In the genomic region with DNA sequence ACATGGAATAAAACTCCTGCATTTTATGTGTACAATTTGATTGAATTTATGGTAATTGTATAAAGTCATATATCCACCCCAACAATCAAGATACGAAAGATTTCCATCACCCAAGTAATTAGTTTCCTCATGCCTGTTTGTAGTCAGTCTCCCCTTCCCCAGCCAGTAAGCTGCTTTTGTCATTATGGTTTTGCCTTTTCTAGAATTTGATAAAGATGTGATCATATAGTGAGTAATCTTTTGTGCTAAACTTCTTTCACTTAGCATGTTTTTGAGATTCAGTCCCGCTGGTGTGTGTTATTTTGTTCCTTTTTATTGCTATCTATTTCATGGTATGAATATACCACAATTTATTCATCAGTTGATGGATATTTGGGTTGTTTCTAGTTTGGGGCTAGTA, we compare ENCODE assay signal across 29 cellular contexts. TPM values are rescaled to one million over a fixed set of nuclear protein-coding genes. Genes with fewer than 3 reads are reported as not detected.
DNase-seq lines count a peak whose midpoint lies in the region; ATAC-seq lines count a peak whose summit lies in the region.
"Had no signal": no experiment of that assay in that cellular context is flagged by ENCODE, and none has a peak within 500 bp of the region (broad histone marks: within the 10 kb centered on the region; RNA-seq: fewer than 3 reads in every experiment).

No MANE protein-coding gene starts in this region.

- peak overlapping the region; percentile 50 for H3K27ac ChIP-seq in subcutaneous abdominal adipose tissue (ENCODE audit: low read depth, low read length)
- H3K27ac ChIP-seq: parathyroid adenoma, right atrium auricular region, SJSA1, suprapubic skin, upper lobe of right lung had no signal

- H3K4me3 Mint-ChIP-seq in activated naive CD4-positive, alpha-beta T cell treated with anti-CD3 and anti-CD28 coated beads, Interleukin-2, amount 50 U/mL, for 24 hours = peak overlapping the region; percentile 15
- H3K4me3 Mint-ChIP-seq in T-helper 17 cell = peak overlapping the region; percentile 43
- H3K4me3 Mint-ChIP-seq in immature natural killer cell = peak overlapping the region in 3 of 5 donors; percentile 7 to 39 (median 15)
- H3K4me3 Mint-ChIP-seq: neural crest cell had no signal

- peaks cover 84% of the 10 kb centered on the region for H3K4me1 Mint-ChIP-seq in activated naive CD4-positive, alpha-beta T cell treated with anti-CD3 and anti-CD28 coated beads, Interleukin-2, amount 50 U/mL, for 24 hours
- H3K4me1 Mint-ChIP-seq in T-helper 17 cell (peaks cover 37% of the 10 kb centered on the region), immature natural killer cell (peaks cover 68 to 93% of the 10 kb centered on the region in 2 donors)

- H3K9me3 ChIP-seq in T-helper 17 cell (ENCODE audit: control insufficient read depth, low read length, poor library complexity, severe bottlenecking) = no peaks in the 10 kb centered on the region
- H3K9me3 ChIP-seq in subcutaneous abdominal adipose tissue (ENCODE audit: control insufficient read depth in 5 of 5, low read length in 5 of 5) = no peaks in the 10 kb centered on the region
- H3K9me3 ChIP-seq: breast epithelium, right atrium auricular region, SJSA1, spleen, suprapubic skin, upper lobe of right lung had no signal

- no peaks in the 10 kb centered on the region for H3K9me3 Mint-ChIP-seq in activated naive CD4-positive, alpha-beta T cell treated with anti-CD3 and anti-CD28 coated beads, Interleukin-2, amount 50 U/mL, for 24 hours
- H3K9me3 Mint-ChIP-seq in immature natural killer cell = no peaks in the 10 kb centered on the region
- H3K9me3 Mint-ChIP-seq: neural crest cell had no signal

- no peaks in the 10 kb centered on the region for H3K27me3 Mint-ChIP-seq in activated naive CD4-positive, alpha-beta T cell treated with anti-CD3 and anti-CD28 coated beads, Interleukin-2, amount 50 U/mL, for 24 hours
- H3K27me3 Mint-ChIP-seq in T-helper 17 cell = no peaks in the 10 kb centered on the region
- peaks cover 0 to 4% (median 0%) of the 10 kb centered on the region in 3 donors for H3K27me3 Mint-ChIP-seq in immature natural killer cell (ENCODE audit: low read depth in 3 of 3)

- ATAC-seq in T-helper 17 cell = no peak
- ATAC-seq: HepG2, upper lobe of right lung had no signal

- H3K9ac ChIP-seq in subcutaneous abdominal adipose tissue (ENCODE audit: low read length in 5 of 5) = no peak overlapping the region
- H3K9ac ChIP-seq: parathyroid adenoma had no signal

- H3K27me3 ChIP-seq in subcutaneous abdominal adipose tissue (ENCODE audit: control insufficient read depth in 5 of 5, insufficient read depth in 4 of 5, low read length in 5 of 5) = no peaks in the 10 kb centered on the region
- H3K27me3 ChIP-seq: breast epithelium, right atrium auricular region, SJSA1, spleen, suprapubic skin, upper lobe of right lung had no signal

- H3K4me3 ChIP-seq in subcutaneous abdominal adipose tissue (ENCODE audit: low read depth in 1 of 5, low read length in 5 of 5) = no peak overlapping the region
- H3K4me3 ChIP-seq: breast epithelium, right atrium auricular region, SJSA1, spleen, suprapubic skin, upper lobe of right lung had no signal

- peaks cover 15% of the 10 kb centered on the region for H3K36me3 Mint-ChIP-seq in activated naive CD4-positive, alpha-beta T cell treated with anti-CD3 and anti-CD28 coated beads, Interleukin-2, amount 50 U/mL, for 24 hours
- H3K36me3 Mint-ChIP-seq in T-helper 17 cell (ENCODE audit: low read depth) (peaks cover 2% of the 10 kb centered on the region), immature natural killer cell (peaks cover 0 to 6% (median 4%) of the 10 kb centered on the region in 3 donors)

- H3K27ac Mint-ChIP-seq in activated naive CD4-positive, alpha-beta T cell treated with anti-CD3 and anti-CD28 coated beads, Interleukin-2, amount 50 U/mL, for 24 hours = peak overlapping the region; percentile 87
- peak overlapping the region; percentile 88 for H3K27ac Mint-ChIP-seq in T-helper 17 cell
- H3K27ac Mint-ChIP-seq in immature natural killer cell = peak overlapping the region in 5 of 6 donors; percentile 7 to 77 (median 44)

- peaks cover 0 to 52% (median 27%) of the 10 kb centered on the region in 5 donors for H3K4me1 ChIP-seq in subcutaneous abdominal adipose tissue (ENCODE audit: control insufficient read depth in 5 of 5, insufficient read depth in 5 of 5, low read length in 5 of 5)
- H3K4me1 ChIP-seq: parathyroid adenoma, SJSA1 had no signal

- H3K36me3 ChIP-seq in subcutaneous abdominal adipose tissue (ENCODE audit: control insufficient read depth in 5 of 5, insufficient read depth in 5 of 5, low read length in 5 of 5) = peaks cover 2 to 7% (median 5%) of the 10 kb centered on the region in 5 donors
- H3K36me3 ChIP-seq: breast epithelium had no signal

- DNase-seq in activated naive CD4-positive, alpha-beta T cell (lab: John Stamatoyannopoulos, UW) = no peak
- DNase-seq in T-helper 17 cell (no peak), immature natural killer cell (no peak), NCI-H187 (lab: John Stamatoyannopoulos, UW) (no peak), NCI-H226 (no peak)
- DNase-seq: activated CD4-positive, alpha-beta T cell treated with anti-CD3 and anti-CD28 coated beads for 4 hours; activated effector memory CD4-positive, alpha-beta T cell treated with anti-CD3 and anti-CD28 coated beads, Interleukin-2, amount 50 U/mL, for 16 hours; amygdala; C1 segment of cervical spinal cord; erythroblast; GOT3; head of caudate nucleus; Karpas-422; kidney; NCI-H1417 treated with DMSO at 0.1 percent for 48 hours; NCI-H2081 treated with DMSO at 0.1 percent for 48 hours; NCI-H345; NCI-H774; spleen; upper lobe of right lung had no signal

RNA-seq across cellular contexts. Expression of a gene that starts 16.0 kb away (rescaled TPM):
- 100 to 1,000 TPM; 396 to 450 TPM for total RNA-seq in T-helper 17 cell
- 1,000 to 10,000 TPM in 1 of 3 donors, 100 to 1,000 TPM in 2; 850 to 1,055 (median 878) TPM for polyA plus RNA-seq in immature natural killer cell

RNA-seq across cellular contexts. Expression of a gene that starts 54.5 kb away (rescaled TPM):
- total RNA-seq in T-helper 17 cell = 10 to 100 TPM; 15.9 to 16.2 TPM
- polyA plus RNA-seq in immature natural killer cell = 10 to 100 TPM; 14.4 to 30.2 (median 17.0) TPM
